In genomic region chr1:162873671-162874666, GRCh38 we compare ENCODE assay signal across 2 cellular contexts.
A peak's percentile ranks its signal among the peaks of the same experiment; 100 is the strongest.
TF ChIP-seq lines count a peak whose summit lies in the region.

No MANE protein-coding gene starts in this region.

TF ChIP-seq in IMR-90, 13 proteins besides CTCF, POLR2A, EP300 and RAD21:
- peak; percentile 50; the same call in 1 of the 2 replicates for TF ChIP-seq FOS (IDR thresholded peaks at IDR 0.05; ENCODE audit: low read depth, low read length)
- TF ChIP-seq MAZ (IDR thresholded peaks at IDR 0.05; ENCODE audit: borderline replicate concordance, low read depth, low read length): no peak
- TF ChIP-seq SMC3 (IDR thresholded peaks at IDR 0.05; ENCODE audit: low read depth, low read length): peak; percentile 29
- peak; percentile 37; the same call in 1 of the 2 replicates for TF ChIP-seq BHLHE40 (IDR thresholded peaks at IDR 0.05; ENCODE audit: low read depth, low read length)
- TF ChIP-seq RCOR1 (IDR thresholded peaks at IDR 0.05; ENCODE audit: insufficient replicate concordance, low read length): no peak
TF ChIP-seq in IMR-90: peak in this region for 3.

TF ChIP-seq in GM12891, 5 proteins besides CTCF, POLR2A, EP300 and RAD21:
- TF ChIP-seq POU2F2 (IDR thresholded peaks at IDR 0.05; ENCODE audit: low read depth, low read length) (no peak), POLR2AphosphoS5 (IDR thresholded peaks at IDR 0.05; ENCODE audit: low read depth, low read length) (no peak), TAF1 (IDR thresholded peaks at IDR 0.05; ENCODE audit: low read depth, low read length) (no peak), SPI1 (IDR thresholded peaks at IDR 0.05; ENCODE audit: low read depth, low read length) (no peak), PAX5 (IDR thresholded peaks at IDR 0.05; ENCODE audit: insufficient read depth, low read length, severe bottlenecking) (no peak)
